Comparison of ENCODE assay signal across 22 cellular contexts in genomic region chr16:84374160-84374489, GRCh38. TPM values are rescaled to one million over a fixed set of nuclear protein-coding genes. Genes with fewer than 3 reads are reported as not detected.
"Had no signal": no experiment of that assay in that cellular context is flagged by ENCODE, and none has a peak within 500 bp of the region (broad histone marks: within the 10 kb centered on the region; RNA-seq: fewer than 3 reads in every experiment).

No MANE protein-coding gene starts in this region.

- H3K27ac ChIP-seq: hepatocyte, left ventricle myocardium inferior, thoracic aorta had no signal

- H3K4me3 ChIP-seq: hepatocyte, left ventricle myocardium inferior, skin epidermis, thoracic aorta had no signal

- H3K27ac Mint-ChIP-seq: memory B cell; naive thymus-derived CD8-positive, alpha-beta T cell; progenitor cell of endocrine pancreas had no signal

- H3K4me3 Mint-ChIP-seq: memory B cell; naive thymus-derived CD8-positive, alpha-beta T cell had no signal

- H3K4me1 ChIP-seq: left ventricle myocardium inferior had no signal

- H3K4me2 ChIP-seq: hepatocyte had no signal

- H3K36me3 Mint-ChIP-seq: memory B cell; naive thymus-derived CD8-positive, alpha-beta T cell had no signal

- FAIRE-seq: colon, endometrium, keratinocyte had no signal

- H3K4me1 Mint-ChIP-seq: memory B cell had no signal

- DNase-seq: activated CD4-positive, alpha-beta T cell treated with anti-CD3 and anti-CD28 coated beads, Interleukin-2, amount 50 U/mL, for 48 hours; activated CD4-positive, CD25-positive, alpha-beta regulatory T cell treated with anti-CD3 and anti-CD28 coated beads, Interleukin-2, amount 50 U/mL, for 72 hours; activated CD8-positive, alpha-beta memory T cell treated with anti-CD3 and anti-CD28 coated beads, Interleukin-2, amount 50 U/mL, for 4 hours; activated gamma-delta T cell treated with Interleukin-2 at 50 U/mL for 16 hours; activated T-cell treated with anti-CD3 and anti-CD28 coated beads, Interleukin-2, amount 50 U/mL, for 48 hours; left ventricle myocardium inferior; naive thymus-derived CD8-positive, alpha-beta T cell; right cardiac atrium; stimulated activated CD4-positive, alpha-beta T cell treated with anti-CD3 and anti-CD28 coated beads, Interleukin-15, amount 100 ng/mL, for 24 hours; stimulated activated CD4-positive, alpha-beta T cell treated with anti-CD3 and anti-CD28 coated beads, Interleukin-4, amount 100 ng/mL, for 24 hours; stimulated activated naive CD4-positive, alpha-beta T cell treated with Interleukin-2 at 50 U/mL for 16 hours; SW 1271 had no signal

- H3K36me3 ChIP-seq: left ventricle myocardium inferior, thoracic aorta had no signal

- H3K79me2 ChIP-seq: hepatocyte had no signal

- H2AFZ ChIP-seq: hepatocyte had no signal

- H3K9me3 ChIP-seq: left ventricle myocardium inferior, thoracic aorta had no signal

- H3K9me3 Mint-ChIP-seq: memory B cell; naive thymus-derived CD8-positive, alpha-beta T cell had no signal

RNA-seq across cellular contexts. Expression of gene ATP2C2, which starts 5.8 kb away (rescaled TPM):
- total RNA-seq: glomerular endothelial cell; left ventricle myocardium inferior; naive thymus-derived CD8-positive, alpha-beta T cell; right cardiac atrium; T-helper 2 cell treated with Interferon-gamma antibody and Interleukin-4, amounts not matched to agents 100 ng/mL and 5 ng/mL, for 36 hours had no signal
- polyA plus RNA-seq: naive thymus-derived CD8-positive, alpha-beta T cell; right cardiac atrium had no signal
